ENCODE assay signal across 17 cellular contexts in the genomic region with DNA sequence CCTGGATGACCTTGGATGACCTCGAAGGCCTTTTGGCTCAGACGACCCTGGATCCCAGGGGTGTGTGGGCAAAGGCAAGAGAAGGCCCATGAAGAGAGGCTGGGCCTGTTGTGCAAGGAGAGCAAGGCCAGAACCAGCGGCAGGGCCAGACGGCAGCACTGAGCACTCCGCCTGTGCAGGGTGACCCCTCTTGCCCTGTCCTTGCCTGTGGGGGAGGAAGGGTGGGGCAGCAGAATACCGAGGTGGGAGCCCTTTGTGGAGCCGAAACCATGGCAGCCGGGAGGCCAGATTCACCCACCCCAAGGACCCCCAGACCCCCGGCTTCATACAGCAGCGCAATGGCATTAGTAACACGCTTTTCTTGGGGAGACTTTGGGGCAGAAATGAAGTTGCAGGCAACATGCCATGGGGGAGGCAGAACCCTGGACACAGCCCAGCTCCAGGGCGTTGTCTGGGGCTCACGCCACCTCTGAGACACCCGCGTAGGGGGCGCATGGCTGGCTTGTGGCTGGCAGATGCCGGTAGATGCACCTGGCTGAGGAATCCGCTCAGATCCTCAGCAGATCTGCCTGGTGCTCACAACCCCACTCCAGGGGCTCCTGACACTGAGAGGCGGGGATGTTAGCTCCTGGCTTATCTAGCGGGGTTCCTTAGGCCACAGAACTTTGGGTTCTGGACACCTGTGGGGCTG.
"Had no signal": no experiment of that assay in that cellular context is flagged by ENCODE, and none has a peak within 500 bp of the region (broad histone marks: within the 10 kb centered on the region; RNA-seq: fewer than 3 reads in every experiment).

No MANE protein-coding gene starts in this region.

- H3K27me3 Mint-ChIP-seq: activated naive CD8-positive, alpha-beta T cell had no signal

- H3K27ac ChIP-seq: prostate gland, testis had no signal

- DNase-seq: activated CD4-positive, alpha-beta T cell treated with anti-CD3 and anti-CD28 coated beads, Interleukin-2, amount 50 U/mL, for 48 hours; activated gamma-delta T cell; activated T-cell treated with anti-CD3 and anti-CD28 coated beads, Interleukin-2, amount 50 U/mL, for 4 hours; amygdala; head of caudate nucleus; islet precursor cell; nucleus accumbens; stimulated activated CD4-positive, alpha-beta T cell treated with anti-CD3 and anti-CD28 coated beads, Interleukin-4, amount 100 ng/mL, for 4 hours; stimulated activated naive CD8-positive, alpha-beta T cell treated with anti-CD3 and anti-CD28 coated beads, Interleukin-15, amount 100 ng/mL, for 72 hours; SW 1271; testis had no signal

- H3K9me3 Mint-ChIP-seq: activated T-cell treated with anti-CD3 and anti-CD28 coated beads, Interleukin-2, amount 50 U/mL, for 4 hours; mesothelial cell of epicardium; stimulated activated naive CD8-positive, alpha-beta T cell treated with anti-CD3 and anti-CD28 coated beads, Interleukin-15, amount 100 ng/mL, for 72 hours; T-helper 2 cell treated with Interferon-gamma antibody and Interleukin-4, amounts not matched to agents 5 μg/mL and 100 μg/mL, for 36 hours had no signal

- H3K27ac Mint-ChIP-seq: activated naive CD8-positive, alpha-beta T cell; mesothelial cell of epicardium; T-helper 2 cell treated with Interferon-gamma antibody and Interleukin-4, amounts not matched to agents 5 μg/mL and 100 μg/mL, for 36 hours had no signal

- H3K4me3 ChIP-seq: prostate gland, testis had no signal

- H3K36me3 Mint-ChIP-seq: activated naive CD8-positive, alpha-beta T cell; mesothelial cell of epicardium had no signal

- H3K36me3 ChIP-seq: esophagus muscularis mucosa, prostate gland had no signal

- ATAC-seq: activated CD4-positive, CD25-positive, alpha-beta regulatory T cell treated with anti-CD3 and anti-CD28 coated beads, Interleukin-2, amount 50 U/mL, for 24 hours; activated T-cell treated with anti-CD3 and anti-CD28 coated beads, Interleukin-2, amount 50 U/mL, for 4 hours; stimulated activated naive CD8-positive, alpha-beta T cell treated with anti-CD3 and anti-CD28 coated beads, Interleukin-15, amount 100 ng/mL, for 72 hours had no signal

- H3K4me3 Mint-ChIP-seq: activated naive CD8-positive, alpha-beta T cell; activated T-cell treated with anti-CD3 and anti-CD28 coated beads, Interleukin-2, amount 50 U/mL, for 4 hours; mesothelial cell of epicardium; stimulated activated naive CD8-positive, alpha-beta T cell treated with anti-CD3 and anti-CD28 coated beads, Interleukin-15, amount 100 ng/mL, for 72 hours; T-helper 2 cell treated with Interferon-gamma antibody and Interleukin-4, amounts not matched to agents 5 μg/mL and 100 μg/mL, for 36 hours had no signal

- H3K4me1 ChIP-seq: esophagus muscularis mucosa, prostate gland had no signal

- H3K9me3 ChIP-seq: esophagus muscularis mucosa, prostate gland, testis had no signal

- H3K27me3 ChIP-seq: testis had no signal
